Comparison of ENCODE assay signal across 1 cellular context in genomic region chr14:103659631-103660030, GRCh38.
TF ChIP-seq lines count a peak whose summit lies in the region.

No MANE protein-coding gene starts in this region.

TF ChIP-seq in HepG2, 621 proteins besides CTCF, POLR2A, EP300 and RAD21:
- TF ChIP-seq MYPOP (CRISPR knock-in tag; IDR thresholded peaks at IDR 0.05) = no peak
- TF ChIP-seq RBM22 (optimal IDR thresholded peaks at IDR 0.05; ENCODE audit: low read length) = peak; percentile 47
